In genomic region chr11:61129608-61130523, GRCh38 we compare ENCODE assay signal across 1 cellular context.
TF ChIP-seq lines count a peak whose summit lies in the region.

No MANE protein-coding gene starts in this region.

TF ChIP-seq in HepG2, 621 proteins besides CTCF, POLR2A, EP300 and RAD21 (continued from another document):
- peak; percentile 70; the same call in 1 of the 2 replicates for TF ChIP-seq THAP9 (CRISPR knock-in tag; IDR thresholded peaks at IDR 0.05; ENCODE audit: borderline replicate concordance)
- no peak for TF ChIP-seq SOX13 (IDR thresholded peaks at IDR 0.05)
- TF ChIP-seq SOX13 (CRISPR knock-in tag; conservative IDR thresholded peaks at IDR 0.05 in 1 of 2, IDR thresholded peaks at IDR 0.05 in 1 of 2): peak in 1 of 2 experiments; percentile 47; a peak in 1 of 4 replicates
- no peak for TF ChIP-seq ARID3A (IDR thresholded peaks at IDR 0.05; ENCODE audit: low read depth, low read length)
- TF ChIP-seq ZNF839 (CRISPR knock-in tag; IDR thresholded peaks at IDR 0.05; ENCODE audit: borderline replicate concordance): no peak
- TF ChIP-seq EEA1 (CRISPR knock-in tag; IDR thresholded peaks at IDR 0.05; ENCODE audit: borderline replicate concordance): no peak
- peak; percentile 75 for TF ChIP-seq RBM39 (IDR thresholded peaks at IDR 0.05; ENCODE audit: low read depth, low read length, poor library complexity, severe bottlenecking)
- peak; percentile 75 for TF ChIP-seq ZNF777 (CRISPR knock-in tag; IDR thresholded peaks at IDR 0.05)
- TF ChIP-seq ZNF329 (CRISPR knock-in tag; IDR thresholded peaks at IDR 0.05; ENCODE audit: low read depth): peak; percentile 63; the same call in 1 of the 2 replicates
- no peak for TF ChIP-seq SRSF9 (IDR thresholded peaks at IDR 0.05; ENCODE audit: borderline replicate concordance, insufficient read depth, low read depth, low read length, poor library complexity, severe bottlenecking)
- TF ChIP-seq GABPB1 (CRISPR knock-in tag; IDR thresholded peaks at IDR 0.05): peak; percentile 73
- peak; percentile 70; the same call in 1 of the 2 replicates for TF ChIP-seq ZNF205 (CRISPR knock-in tag; IDR thresholded peaks at IDR 0.05)
- TF ChIP-seq ZKSCAN8 (CRISPR knock-in tag; IDR thresholded peaks at IDR 0.05; ENCODE audit: borderline replicate concordance): no peak; the same call in 1 of the 2 replicates
- TF ChIP-seq ISL2 (CRISPR knock-in tag; IDR thresholded peaks at IDR 0.05): peak; percentile 54
- TF ChIP-seq MTA1 (CRISPR knock-in tag; IDR thresholded peaks at IDR 0.05; ENCODE audit: borderline replicate concordance): peak; percentile 76; the same call in 1 of the 2 replicates
- TF ChIP-seq HOXA3 (CRISPR knock-in tag; IDR thresholded peaks at IDR 0.05): peak; percentile 68
- 0 out of 2 replicates have a peak, but pooled peaks have one; percentile 53 for TF ChIP-seq ZSCAN21 (CRISPR knock-in tag; IDR thresholded peaks at IDR 0.05; ENCODE audit: borderline replicate concordance)
